Comparison of ENCODE assay signal across 8 cellular contexts in the genomic region with DNA sequence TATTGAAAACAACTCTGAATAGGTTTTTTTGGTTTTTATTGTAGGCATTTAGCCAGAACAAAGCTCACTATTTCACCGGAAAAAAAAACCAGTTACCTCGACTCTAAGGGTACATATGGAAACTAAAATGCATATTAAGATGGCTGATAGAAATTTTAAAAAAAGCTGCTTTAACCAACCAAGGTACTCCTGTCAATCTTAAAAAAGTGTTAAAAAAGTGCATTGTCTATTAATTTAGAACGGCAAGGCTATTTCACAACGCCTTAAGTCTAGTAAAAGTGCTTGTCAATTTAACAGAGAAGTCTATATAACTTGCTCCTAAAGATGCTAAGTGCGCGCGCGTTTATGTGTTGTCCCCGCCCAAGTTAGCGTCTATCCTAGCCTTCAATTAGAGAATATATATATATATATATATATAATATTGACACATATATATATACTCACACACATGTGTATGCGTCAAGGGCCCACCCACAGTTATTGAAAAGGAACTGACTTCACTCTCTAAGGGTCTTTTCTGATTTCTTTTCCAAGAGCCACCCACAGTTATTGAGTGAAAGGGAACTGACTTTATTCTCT. TPM values are rescaled to one million over a fixed set of nuclear protein-coding genes. Genes with fewer than 3 reads are reported as not detected.
DNase-seq lines count a peak whose midpoint lies in the region; ATAC-seq and TF ChIP-seq lines count a peak whose summit lies in the region.

No MANE protein-coding gene starts in this region.

- H3K36me3 ChIP-seq in SK-N-MC (ENCODE audit: insufficient read depth, low read length): peaks cover 30% of the 10 kb centered on the region

- CTCF ChIA-PET in activated CD4-positive, alpha-beta T cell treated with anti-CD3 and anti-CD28 coated beads for 36 hours (lab: Charles Lee): interaction anchor here (0.6 kb wide), 1 partner anchor 82 kb away, joined by 3 read pairs; no protein-coding TSS in a partner anchor

- DNase-seq in activated CD4-positive, alpha-beta T cell treated with anti-CD3 and anti-CD28 coated beads for 36 hours: peak; percentile 19
- no peak for DNase-seq in activated CD4-positive, alpha-beta T cell treated with anti-CD3 and anti-CD28 coated beads for 4 hours
- DNase-seq in SK-N-MC (ENCODE audit: low read depth, low spot score) (no peak), glutamatergic neuron (no peak), NCI-H2107 (lab: John Stamatoyannopoulos, UW) (no peak), iPS-NIHi11 (ENCODE audit: low spot score) (no peak)

- peaks cover 18% of the 10 kb centered on the region for H3K4me1 Mint-ChIP-seq in activated CD4-positive, alpha-beta T cell treated with anti-CD3 and anti-CD28 coated beads for 36 hours
- H3K4me1 Mint-ChIP-seq in glutamatergic neuron (ENCODE audit: low read depth, unreplicated experiment): peaks cover 11% of the 10 kb centered on the region
- peaks cover 12% of the 10 kb centered on the region for H3K4me1 Mint-ChIP-seq in stimulated activated memory B cell treated with anti-CD40 and anti-IgM and Interleukin-4, amounts not matched to agents 10 μg/mL and 1 μg/mL and 100 μg/mL, for 72 hours

- TF ChIP-seq CTCF in glutamatergic neuron (IDR thresholded peaks at IDR 0.05; ENCODE audit: partially characterized antibody, unreplicated experiment): no peak

- H3K9me3 ChIP-seq in SK-N-MC (ENCODE audit: low read depth, low read length): no peaks in the 10 kb centered on the region

- peak overlapping the region; percentile 93 for H3K4me3 ChIP-seq in SK-N-MC

- peak overlapping the region; percentile 97 for H3K4me3 Mint-ChIP-seq in activated CD4-positive, alpha-beta T cell treated with anti-CD3 and anti-CD28 coated beads for 36 hours
- peak overlapping the region; percentile 93 for H3K4me3 Mint-ChIP-seq in glutamatergic neuron (ENCODE audit: unreplicated experiment)
- peak overlapping the region; percentile 92 for H3K4me3 Mint-ChIP-seq in stimulated activated memory B cell treated with anti-CD40 and anti-IgM and Interleukin-4, amounts not matched to agents 10 μg/mL and 1 μg/mL and 100 μg/mL, for 72 hours

- peak overlapping the region; percentile 94 for H3K9ac ChIP-seq in SK-N-MC (ENCODE audit: insufficient read length)

- H3K9me3 Mint-ChIP-seq in activated CD4-positive, alpha-beta T cell treated with anti-CD3 and anti-CD28 coated beads for 36 hours (ENCODE audit: low read depth): no peaks in the 10 kb centered on the region
- H3K9me3 Mint-ChIP-seq in glutamatergic neuron (ENCODE audit: unreplicated experiment): peaks cover 4% of the 10 kb centered on the region
- H3K9me3 Mint-ChIP-seq in stimulated activated memory B cell treated with anti-CD40 and anti-IgM and Interleukin-4, amounts not matched to agents 10 μg/mL and 1 μg/mL and 100 μg/mL, for 72 hours: no peaks in the 10 kb centered on the region

- peaks cover 3% of the 10 kb centered on the region for H3K27me3 Mint-ChIP-seq in activated CD4-positive, alpha-beta T cell treated with anti-CD3 and anti-CD28 coated beads for 36 hours
- H3K27me3 Mint-ChIP-seq in glutamatergic neuron (ENCODE audit: unreplicated experiment): no peaks in the 10 kb centered on the region
- no peaks in the 10 kb centered on the region for H3K27me3 Mint-ChIP-seq in stimulated activated memory B cell treated with anti-CD40 and anti-IgM and Interleukin-4, amounts not matched to agents 10 μg/mL and 1 μg/mL and 100 μg/mL, for 72 hours

- no peak for ATAC-seq in activated CD4-positive, alpha-beta T cell treated with anti-CD3 and anti-CD28 coated beads for 36 hours
- ATAC-seq in stimulated activated memory B cell treated with anti-CD40 and anti-IgM and Interleukin-4, amounts not matched to agents 10 μg/mL and 1 μg/mL and 100 μg/mL, for 72 hours: no peak
- ATAC-seq in GM19351 (IDR thresholded peaks at IDR 0.05; ENCODE audit: unreplicated experiment): no peak

- H3K27ac ChIP-seq in SK-N-MC: peak overlapping the region; percentile 89; the same call in 1 of the 2 replicates

- POLR2A ChIA-PET in activated CD4-positive, alpha-beta T cell treated with anti-CD3 and anti-CD28 coated beads for 36 hours (lab: Charles Lee): no interaction called here

- intact Hi-C loops in activated CD4-positive, alpha-beta T cell treated with anti-CD3 and anti-CD28 coated beads for 36 hours (cut with DNase I, micrococcal nuclease): loop anchor here in 1 of 2 experiments (5.0 to 10.0 kb wide), 2 partner anchors 629 to 1012 kb away; a partner anchor contains a TSS

- peak overlapping the region; percentile 91 for H3K27ac Mint-ChIP-seq in activated CD4-positive, alpha-beta T cell treated with anti-CD3 and anti-CD28 coated beads for 36 hours
- no peak overlapping the region for H3K27ac Mint-ChIP-seq in glutamatergic neuron (ENCODE audit: unreplicated experiment)
- no peak overlapping the region for H3K27ac Mint-ChIP-seq in stimulated activated memory B cell treated with anti-CD40 and anti-IgM and Interleukin-4, amounts not matched to agents 10 μg/mL and 1 μg/mL and 100 μg/mL, for 72 hours

- peaks cover 29% of the 10 kb centered on the region for H3K36me3 Mint-ChIP-seq in activated CD4-positive, alpha-beta T cell treated with anti-CD3 and anti-CD28 coated beads for 36 hours (ENCODE audit: low read depth)
- H3K36me3 Mint-ChIP-seq in glutamatergic neuron (ENCODE audit: unreplicated experiment): no peaks in the 10 kb centered on the region
- no peaks in the 10 kb centered on the region for H3K36me3 Mint-ChIP-seq in stimulated activated memory B cell treated with anti-CD40 and anti-IgM and Interleukin-4, amounts not matched to agents 10 μg/mL and 1 μg/mL and 100 μg/mL, for 72 hours

RNA-seq across cellular contexts. Expression of a gene that starts 0.9 kb away (rescaled TPM):
- total RNA-seq in activated CD4-positive, alpha-beta T cell treated with anti-CD3 and anti-CD28 coated beads for 36 hours: 10 to 100 TPM; 47.8 to 49.5 TPM
- 5.9 TPM for total RNA-seq in glutamatergic neuron (ENCODE audit: unreplicated experiment)

RNA-seq across cellular contexts. Expression of a gene that starts 55.6 kb away (rescaled TPM):
- total RNA-seq in activated CD4-positive, alpha-beta T cell treated with anti-CD3 and anti-CD28 coated beads for 36 hours: 1 to 10 TPM; 5.0 to 5.1 TPM
- 12.0 TPM for total RNA-seq in glutamatergic neuron (ENCODE audit: unreplicated experiment)
